In the genomic region with DNA sequence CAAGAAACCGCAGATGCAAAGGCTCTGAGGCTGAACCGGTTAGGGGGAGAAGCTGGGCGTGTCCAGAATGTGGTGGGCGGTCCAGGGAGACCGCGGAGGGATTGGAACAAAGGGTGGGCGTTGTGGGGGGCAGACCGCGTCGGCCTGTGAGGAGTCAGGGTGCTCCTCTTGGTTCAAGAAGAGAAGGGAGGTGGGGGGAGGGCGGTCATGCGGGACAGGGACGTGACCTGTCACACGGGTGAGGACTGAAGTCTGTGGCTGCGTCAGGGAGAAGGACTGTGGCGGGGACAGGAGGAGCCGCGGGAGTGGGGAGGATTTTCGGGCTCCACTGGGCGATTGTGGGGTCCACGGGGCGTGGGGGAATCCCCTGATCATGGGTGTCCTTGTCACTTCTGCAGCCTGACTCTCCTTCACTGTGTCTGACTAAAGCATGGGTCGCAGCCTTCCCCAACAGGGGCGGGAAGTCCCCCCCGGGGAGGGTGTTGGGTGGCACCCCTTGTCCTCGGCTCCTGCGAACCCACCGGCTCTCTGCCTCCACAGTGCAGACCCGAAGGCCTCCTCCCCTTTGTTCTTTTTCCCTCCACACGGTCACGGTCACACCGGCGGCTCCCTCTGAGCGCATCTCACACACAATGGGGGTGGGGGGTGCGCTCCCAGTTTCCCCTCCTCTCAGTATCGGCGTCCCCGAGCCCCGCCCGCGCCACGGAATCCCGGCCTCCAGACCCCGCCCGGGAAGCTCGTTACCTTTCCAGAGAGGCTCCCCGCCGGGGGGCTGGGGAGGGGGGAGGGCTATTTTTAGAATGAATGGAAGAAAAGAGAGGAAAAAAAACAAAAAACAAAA, we compare ENCODE assay signal across 9 cellular contexts. TPM values are rescaled to one million over a fixed set of nuclear protein-coding genes. Genes with fewer than 3 reads are reported as not detected.
A peak's percentile ranks its signal among the peaks of the same experiment; 100 is the strongest.
DNase-seq lines count a peak whose midpoint lies in the region; ATAC-seq and TF ChIP-seq lines count a peak whose summit lies in the region.
"Had no signal": no experiment of that assay in that cellular context is flagged by ENCODE, and none has a peak within 500 bp of the region (broad histone marks: within the 10 kb centered on the region; RNA-seq: fewer than 3 reads in every experiment).

No MANE protein-coding gene starts in this region.

- ATAC-seq in natural killer cell (peak; percentile 60 to 77 (median 62)), GM18520 (IDR thresholded peaks at IDR 0.05; ENCODE audit: unreplicated experiment) (no peak)

- H3K27me3 Mint-ChIP-seq in activated naive CD4-positive, alpha-beta T cell treated with anti-CD3 and anti-CD28 coated beads for 36 hours (ENCODE audit: low read depth) = peaks cover 45% of the 10 kb centered on the region
- H3K27me3 Mint-ChIP-seq in natural killer cell (ENCODE audit: low read depth in 2 of 2) = peaks cover 23 to 43% of the 10 kb centered on the region in 2 donors

- peaks cover 49% of the 10 kb centered on the region for H3K4me1 Mint-ChIP-seq in activated naive CD4-positive, alpha-beta T cell treated with anti-CD3 and anti-CD28 coated beads for 36 hours (ENCODE audit: low read depth)
- H3K4me1 Mint-ChIP-seq in natural killer cell = peaks cover 29 to 50% of the 10 kb centered on the region in 2 donors

- DNase-seq in DMS79 treated with DMSO at 0.1 percent for 48 hours (lab: John Stamatoyannopoulos, UW) (peak; percentile 56), NCI-H128 (lab: John Stamatoyannopoulos, UW; ENCODE audit: unreplicated experiment) (peak; percentile 80), natural killer cell (peak; percentile 80), foreskin fibroblast (no peak), OCI-M1 (lab: John Stamatoyannopoulos, UW) (no peak), pons (ENCODE audit: low spot score) (no peak)
- DNase-seq in activated naive CD4-positive, alpha-beta T cell treated with anti-CD3 and anti-CD28 coated beads for 36 hours = peak; percentile 64

- H3K4me3 Mint-ChIP-seq in activated naive CD4-positive, alpha-beta T cell treated with anti-CD3 and anti-CD28 coated beads for 36 hours = peak overlapping the region; percentile 36
- H3K4me3 Mint-ChIP-seq in natural killer cell = peak overlapping the region; percentile 81

- H3K4me3 ChIP-seq in foreskin fibroblast (ENCODE audit: low read depth in 1 of 2, low read length in 2 of 2) = no peak overlapping the region

- no peaks in the 10 kb centered on the region for H3K9me3 Mint-ChIP-seq in activated naive CD4-positive, alpha-beta T cell treated with anti-CD3 and anti-CD28 coated beads for 36 hours
- H3K9me3 Mint-ChIP-seq in natural killer cell = no peaks in the 10 kb centered on the region

- TF ChIP-seq CTCF in natural killer cell (IDR thresholded peaks at IDR 0.05) (no peak), foreskin fibroblast (IDR thresholded peaks at IDR 0.05; ENCODE audit: low read depth, low read length) (no peak)

- CTCF ChIA-PET in activated naive CD4-positive, alpha-beta T cell treated with anti-CD3 and anti-CD28 coated beads for 36 hours (lab: Charles Lee) = interaction anchor here (0.9 to 1.2 kb wide), 2 partner anchors 12 to 47 kb away, joined by 3 to 5 read pairs; no protein-coding TSS in a partner anchor

- H3K27ac Mint-ChIP-seq in activated naive CD4-positive, alpha-beta T cell treated with anti-CD3 and anti-CD28 coated beads for 36 hours = no peak overlapping the region
- peak overlapping the region; percentile 83 to 99 for H3K27ac Mint-ChIP-seq in natural killer cell

- intact Hi-C loops in activated naive CD4-positive, alpha-beta T cell treated with anti-CD3 and anti-CD28 coated beads for 36 hours (cut with micrococcal nuclease) = no loop called here
- intact Hi-C loops in natural killer cell (cut with micrococcal nuclease) = no loop called here

- no peaks in the 10 kb centered on the region for H3K36me3 Mint-ChIP-seq in activated naive CD4-positive, alpha-beta T cell treated with anti-CD3 and anti-CD28 coated beads for 36 hours (ENCODE audit: low read depth)
- no peaks in the 10 kb centered on the region for H3K36me3 Mint-ChIP-seq in natural killer cell

RNA-seq across cellular contexts. Expression of gene KCNN1, which starts 16.4 kb away (rescaled TPM):
- total RNA-seq in activated naive CD4-positive, alpha-beta T cell treated with anti-CD3 and anti-CD28 coated beads for 36 hours = under 1 TPM; 0.21 to 0.30 TPM
- total RNA-seq in natural killer cell = not detected
- total RNA-seq: bronchial epithelial cell had no signal

RNA-seq across cellular contexts. Expression of gene CCDC124, which starts 17.7 kb away (rescaled TPM):
- total RNA-seq in activated naive CD4-positive, alpha-beta T cell treated with anti-CD3 and anti-CD28 coated beads for 36 hours = 100 to 1,000 TPM; 107 to 118 TPM
- 10 to 100 TPM; 32.6 to 37.6 (median 37.4) TPM for total RNA-seq in natural killer cell

RNA-seq across cellular contexts. Expression of gene ARRDC2, which starts 57.4 kb away (rescaled TPM):
- 10 to 100 TPM; 17.7 to 19.0 TPM for total RNA-seq in activated naive CD4-positive, alpha-beta T cell treated with anti-CD3 and anti-CD28 coated beads for 36 hours
- total RNA-seq in natural killer cell = 100 to 1,000 TPM; 110 to 131 (median 121) TPM

Comparison
In these comparisons a context has a peak if more than half of its experiments do, and no peak if none do; other contexts are left out.
1. DNase-seq: peak in DMS79 treated with DMSO at 0.1 percent for 48 hours (single experiment), NCI-H128 (single experiment), activated naive CD4-positive, alpha-beta T cell treated with anti-CD3 and anti-CD28 coated beads for 36 hours (single experiment) and natural killer cell (single experiment); none in foreskin fibroblast (0 of 2), OCI-M1 (single experiment) and pons (single experiment).
2. RNA of gene ARRDC2, which starts 57.4 kb away (total RNA-seq): 110 to 131 TPM in natural killer cell; 17.7 to 19.0 TPM in activated naive CD4-positive, alpha-beta T cell treated with anti-CD3 and anti-CD28 coated beads for 36 hours; every median in the first group is over 4 times any median in the second.